8 cellular contexts compared by ENCODE assay signal in genomic region chr3:50322386-50323091, GRCh38. TPM values are rescaled to one million over a fixed set of nuclear protein-coding genes. Genes with fewer than 3 reads are reported as not detected.
A peak's percentile ranks its signal among the peaks of the same experiment; 100 is the strongest.
DNase-seq lines count a peak whose midpoint lies in the region; ATAC-seq and TF ChIP-seq lines count a peak whose summit lies in the region.

Gene HYAL2 (minus strand): TSS chr3:50322745. CDS start chr3:50320489, 2,256 bp downstream.

- no peak for DNase-seq in GM23248
- no peak for DNase-seq in RWPE1 (ENCODE audit: low spot score)
- DNase-seq in nephron progenitor cell = no peak
- DNase-seq in stimulated activated CD4-positive, alpha-beta T cell treated with anti-CD3 and anti-CD28 coated beads, Interleukin-4, amount 100 ng/mL, for 24 hours = no peak
- DNase-seq in stimulated activated naive CD4-positive, alpha-beta T cell (lab: John Stamatoyannopoulos, UW) = no peak

- H3K27ac ChIP-seq in GM23248 (peak within 1 kb of the TSS; percentile 90), RWPE1 (peak within 1 kb of the TSS; percentile 97), esophagus (ENCODE audit: low read depth in 2 of 2, low read length in 1 of 2) (peak within 1 kb of the TSS; percentile 82 to 89)

- in situ Hi-C loops in GM23248 (cut with MboI) = no loop called here

- H2AFZ ChIP-seq in GM23248 = peak within 1 kb of the TSS; percentile 93

- H3K36me3 ChIP-seq in GM23248 (ENCODE audit: low read depth) (no peaks in the 10 kb centered on the region), esophagus (ENCODE audit: control insufficient read depth in 2 of 2, insufficient read depth in 2 of 2, low read length in 1 of 2) (peaks cover 0 to 19% of the 10 kb centered on the region in 2 donors)

- peak within 1 kb of the TSS; percentile 96 for H3K9ac ChIP-seq in GM23248

- peaks cover 56% of the 10 kb centered on the region for H3K4me1 Mint-ChIP-seq in nephron progenitor cell

- H3K4me3 ChIP-seq in GM23248 (peak within 1 kb of the TSS; percentile 91), esophagus (ENCODE audit: low read depth in 1 of 2, low read length in 2 of 2) (peak within 1 kb of the TSS; percentile 67 to 83)

- H3K9me3 Mint-ChIP-seq in nephron progenitor cell = no peaks in the 10 kb centered on the region

- H3F3A ChIP-seq in GM23248 (ENCODE audit: insufficient read depth) = no peaks in the 10 kb centered on the region

- CTCF ChIA-PET in RWPE1 (lab: Yijun Ruan, JAX) = no interaction called here

- no peaks in the 10 kb centered on the region for H3K9me2 ChIP-seq in GM23248 (ENCODE audit: insufficient read depth)

- POLR2A ChIA-PET in RWPE1 (lab: Yijun Ruan, JAX; ENCODE audit: low non-redundant PET) = no interaction called here

- WGBS in GM23248 (ENCODE audit: low coverage in 1 of 2, low lambda C conversion rate in 2 of 2, missing lambda C conversion rate in 2 of 2), 2 experiments = 64 to 69% methylated on average over 28 to 31 of the region's 31 CpGs
- WGBS in esophagus, 2 donors = 51 to 57% methylated on average over 28 to 31 of the region's 31 CpGs

- peaks cover 9% of the 10 kb centered on the region for H3K27me3 Mint-ChIP-seq in nephron progenitor cell (ENCODE audit: low read depth, poor library complexity)

- H4K20me1 ChIP-seq in GM23248 (ENCODE audit: insufficient read depth) = no peaks in the 10 kb centered on the region

- peak within 1 kb of the TSS; percentile 91 for H3K4me2 ChIP-seq in GM23248 (ENCODE audit: unreplicated experiment)

- H3K27ac Mint-ChIP-seq in nephron progenitor cell = peak within 1 kb of the TSS; percentile 100

- ATAC-seq in HG03159 (IDR thresholded peaks at IDR 0.05; ENCODE audit: unreplicated experiment) = no peak
- no peak for ATAC-seq in HG03432 (IDR thresholded peaks at IDR 0.05; ENCODE audit: unreplicated experiment)

- no peak for TF ChIP-seq CTCF in RWPE1 (conservative IDR thresholded peaks at IDR 0.05; ENCODE audit: low read depth)
- no peak for TF ChIP-seq CTCF in nephron progenitor cell (IDR thresholded peaks at IDR 0.05)

- peaks cover 16% of the 10 kb centered on the region for H3K36me3 Mint-ChIP-seq in nephron progenitor cell (ENCODE audit: low read depth)

- no peaks in the 10 kb centered on the region for H3K9me3 ChIP-seq in GM23248 (ENCODE audit: low read depth)
- H3K9me3 ChIP-seq in esophagus (ENCODE audit: control insufficient read depth in 2 of 2, insufficient read depth in 1 of 2, low read depth in 1 of 2, low read length in 1 of 2) = no peaks in the 10 kb centered on the region

- peak within 1 kb of the TSS; percentile 84 for H3K4me3 Mint-ChIP-seq in nephron progenitor cell

- H3K79me2 ChIP-seq in GM23248 (ENCODE audit: insufficient read depth) = peaks cover 41% of the 10 kb centered on the region

- H3K4me1 ChIP-seq in GM23248 (ENCODE audit: insufficient read depth) (peaks cover 17% of the 10 kb centered on the region), esophagus (ENCODE audit: control insufficient read depth in 2 of 2, insufficient read depth in 2 of 2, low read length in 1 of 2) (peaks cover 0 to 34% of the 10 kb centered on the region in 2 donors)

- H3K27me3 ChIP-seq in GM23248 (replicated peaks; ENCODE audit: insufficient read depth) = no peaks in the 10 kb centered on the region
- H3K27me3 ChIP-seq in esophagus (ENCODE audit: control insufficient read depth in 1 of 2, insufficient read depth in 2 of 2, low read length in 2 of 2) = no peaks in the 10 kb centered on the region

RNA-seq across cellular contexts. Expression of gene HYAL2, which starts in this region (rescaled TPM):
- 47.8 and 48.0 TPM in 2 replicates for total RNA-seq in GM23248 (2014; rRNA removed; shearing (Covaris generic))
- polyA plus RNA-seq in GM23248 (2016; fragmentation: Nextera tagmentation; extraction: Ambion mirVana) (33.6 and 35.8 TPM in 2 replicates), esophagus (10 to 100 TPM; 25.6 to 43.1 TPM)
